In the genomic region with DNA sequence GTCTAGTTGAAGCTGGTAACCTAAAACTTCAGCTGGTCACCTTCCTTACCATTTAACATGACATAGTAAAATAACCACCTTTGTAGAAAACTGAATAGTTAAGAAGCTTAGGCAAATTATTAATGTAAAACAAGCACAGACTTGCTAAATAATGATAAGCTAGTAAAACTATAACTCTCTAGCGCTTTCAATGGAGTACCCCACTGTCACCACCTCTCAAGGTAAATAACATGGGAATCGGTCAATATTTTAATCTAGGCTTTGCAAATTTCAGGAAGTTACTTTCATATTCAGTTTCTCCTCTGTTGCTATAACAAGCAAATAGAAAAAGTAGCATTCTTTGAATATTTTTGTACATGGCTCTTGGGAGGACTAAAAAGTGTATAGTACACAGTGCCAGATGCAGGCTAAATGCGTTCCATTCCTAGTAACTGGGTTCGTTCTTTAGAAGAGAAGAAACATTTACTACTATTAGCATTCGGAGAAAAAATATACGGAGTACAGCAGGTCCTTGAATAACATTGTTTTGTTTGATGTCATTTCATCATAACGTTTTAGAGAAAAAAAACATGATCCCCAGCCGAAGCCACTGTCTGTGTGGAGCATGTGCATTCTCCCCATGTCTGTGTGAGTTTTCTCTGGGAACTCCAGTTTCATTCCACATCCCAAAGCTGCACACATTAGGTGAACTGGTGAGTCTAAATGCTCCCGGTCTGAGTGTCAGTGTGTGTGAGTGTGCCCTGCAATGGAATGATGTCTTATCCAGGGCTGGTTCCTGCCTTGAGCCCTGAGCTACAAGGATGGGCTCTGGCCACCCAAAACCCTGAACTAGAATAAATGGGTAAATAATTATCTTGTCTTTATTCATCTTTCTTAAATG, we compare ENCODE assay signal across 1 cellular context.
TF ChIP-seq lines count a peak whose summit lies in the region.

No MANE protein-coding gene starts in this region.

TF ChIP-seq in IMR-90, 13 proteins besides CTCF, POLR2A, EP300 and RAD21 (continued from another document):
- TF ChIP-seq USF2 (IDR thresholded peaks at IDR 0.05; ENCODE audit: low read depth, low read length) (no peak), FOS (IDR thresholded peaks at IDR 0.05; ENCODE audit: low read depth, low read length) (no peak), CEBPB (IDR thresholded peaks at IDR 0.05; ENCODE audit: low read depth, low read length) (no peak), RFX5 (IDR thresholded peaks at IDR 0.05; ENCODE audit: low read depth, low read length) (no peak), BHLHE40 (IDR thresholded peaks at IDR 0.05; ENCODE audit: low read depth, low read length) (no peak), SMC3 (IDR thresholded peaks at IDR 0.05; ENCODE audit: low read depth, low read length) (no peak)
- TF ChIP-seq, protein P1, sequence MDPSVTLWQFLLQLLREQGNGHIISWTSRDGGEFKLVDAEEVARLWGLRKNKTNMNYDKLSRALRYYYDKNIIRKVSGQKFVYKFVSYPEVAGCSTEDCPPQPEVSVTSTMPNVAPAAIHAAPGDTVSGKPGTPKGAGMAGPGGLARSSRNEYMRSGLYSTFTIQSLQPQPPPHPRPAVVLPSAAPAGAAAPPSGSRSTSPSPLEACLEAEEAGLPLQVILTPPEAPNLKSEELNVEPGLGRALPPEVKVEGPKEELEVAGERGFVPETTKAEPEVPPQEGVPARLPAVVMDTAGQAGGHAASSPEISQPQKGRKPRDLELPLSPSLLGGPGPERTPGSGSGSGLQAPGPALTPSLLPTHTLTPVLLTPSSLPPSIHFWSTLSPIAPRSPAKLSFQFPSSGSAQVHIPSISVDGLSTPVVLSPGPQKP (IDR thresholded peaks at IDR 0.05; ENCODE audit: borderline replicate concordance, low read depth, low read length): no peak
